Comparison of ENCODE assay signal across 9 cellular contexts in the genomic region with DNA sequence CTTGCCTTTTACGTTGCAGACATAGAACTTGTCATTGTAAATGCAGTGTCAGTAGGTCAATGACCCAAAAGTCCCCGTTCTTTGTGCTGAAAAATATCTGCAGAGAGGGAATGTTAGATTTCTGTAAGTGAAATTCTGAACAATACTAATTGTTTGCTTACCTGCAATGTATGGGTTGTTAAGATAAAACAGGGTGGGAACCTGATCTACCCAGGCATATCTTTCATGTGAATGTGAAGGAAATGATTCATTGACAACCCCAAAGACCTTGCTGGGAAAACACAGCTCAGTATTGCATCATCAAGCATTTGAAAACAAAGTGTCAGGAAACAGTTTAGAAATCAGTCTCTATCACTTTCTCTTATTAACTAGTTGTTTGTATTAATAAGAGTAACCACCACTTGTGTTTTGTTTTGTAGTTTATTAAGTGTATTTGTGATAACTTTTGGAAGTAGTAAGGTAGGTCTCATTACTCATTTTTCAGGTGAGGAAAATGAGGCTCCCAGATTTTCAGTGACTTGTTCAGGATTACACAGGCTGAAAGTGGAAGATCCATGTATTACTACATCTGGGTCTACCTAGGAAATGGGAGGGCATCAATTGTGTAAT. TPM values are rescaled to one million over a fixed set of nuclear protein-coding genes. Genes with fewer than 3 reads are reported as not detected.
A peak's percentile ranks its signal among the peaks of the same experiment; 100 is the strongest.
DNase-seq lines count a peak whose midpoint lies in the region; ATAC-seq, FAIRE-seq and TF ChIP-seq lines count a peak whose summit lies in the region.
"Had no signal": no experiment of that assay in that cellular context is flagged by ENCODE, and none has a peak within 500 bp of the region (broad histone marks: within the 10 kb centered on the region; RNA-seq: fewer than 3 reads in every experiment).

No MANE protein-coding gene starts in this region.

- H3K4me3 ChIP-seq in OCI-LY7 (ENCODE audit: low read depth, low read length, poor library complexity, severe bottlenecking) (no peak overlapping the region), H1 (ENCODE audit: extremely low read depth in 1 of 4, insufficient read depth in 2 of 4, low read depth in 3 of 4, low read length in 4 of 4) (no peak overlapping the region), dorsolateral prefrontal cortex (no peak overlapping the region)
- H3K4me3 ChIP-seq: cardiac muscle cell had no signal

- H3K36me3 ChIP-seq in OCI-LY7 (ENCODE audit: insufficient read depth, low read length) = no peaks in the 10 kb centered on the region
- peaks cover 0 to 12% (median 0%) of the 10 kb centered on the region in 4 experiments; a peak in 1 of 8 replicates for H3K36me3 ChIP-seq in H1 (ENCODE audit: control insufficient read depth in 2 of 4, insufficient read depth in 4 of 4, low read length in 3 of 4)
- H3K36me3 ChIP-seq: cardiac muscle cell had no signal

- DNase-seq in Right ventricle myocardium inferior (ENCODE audit: missing footprints) (no peak), cardiac septum (ENCODE audit: low spot score) (no peak), OCI-LY7 (ENCODE audit: low spot score) (no peak), H1 (ENCODE audit: low read depth in 1 of 2, low spot score in 2 of 2) (no peak), dorsolateral prefrontal cortex (no peak)
- peak in 2 of 10 donors; percentile 26 to 42 for DNase-seq in naive thymus-derived CD8-positive, alpha-beta T cell
- no peak for DNase-seq in stimulated activated CD4-positive, alpha-beta T cell treated with anti-CD3 and anti-CD28 coated beads, Interleukin-2, amount 100 ng/mL, for 48 hours

- H3K4me2 ChIP-seq in OCI-LY7 (ENCODE audit: low read length) (no peak overlapping the region), H1 (ENCODE audit: insufficient read depth in 1 of 2, low read depth in 2 of 2, low read length in 2 of 2) (no peak overlapping the region)

- no peak overlapping the region for H3K14ac ChIP-seq in H1 (ENCODE audit: insufficient read length)

- no peak for TF ChIP-seq RAD21 in H1 (IDR thresholded peaks at IDR 0.05 in 1 of 2, conservative IDR thresholded peaks at IDR 0.05 in 1 of 2; ENCODE audit: low read depth in 2 of 2, low read length in 2 of 2)

- no TSS peak for BruUV-seq in OCI-LY7 (replicated peaks; lab: Mats Ljungman, UMichigan)

- H3K56ac ChIP-seq in H1 (replicated peaks; ENCODE audit: insufficient read length, low read depth, low read length) = no peak overlapping the region

- FAIRE-seq in H1 (lab: Jason Lieb, UNC) = no peak

- H3K9me2 ChIP-seq in OCI-LY7 (ENCODE audit: insufficient read depth, low read length) = no peaks in the 10 kb centered on the region

- H3K9ac ChIP-seq in H1 (replicated peaks in 1 of 4; ENCODE audit: extremely low read depth in 1 of 4, low read depth in 3 of 4, low read length in 3 of 4) = no peak overlapping the region

- no peak overlapping the region for H2BK20ac ChIP-seq in H1 (ENCODE audit: low read length)

- no peaks in the 10 kb centered on the region for H3K27me3 ChIP-seq in H1 (replicated peaks in 1 of 4; ENCODE audit: control insufficient read depth in 3 of 4, extremely low read depth in 1 of 4, insufficient read depth in 3 of 4, low read length in 3 of 4)
- no peaks in the 10 kb centered on the region for H3K27me3 ChIP-seq in dorsolateral prefrontal cortex
- H3K27me3 ChIP-seq: cardiac muscle cell had no signal

- H3K36me3 Mint-ChIP-seq in naive thymus-derived CD8-positive, alpha-beta T cell = peaks cover 5 to 11% (median 8%) of the 10 kb centered on the region in 3 donors

- H3K4me1 Mint-ChIP-seq in naive thymus-derived CD8-positive, alpha-beta T cell = peaks cover 8 to 21% (median 9%) of the 10 kb centered on the region in 4 donors

- no peak overlapping the region for H2BK15ac ChIP-seq in H1 (ENCODE audit: low read length)

- TF ChIP-seq CTCF in OCI-LY7 (conservative IDR thresholded peaks at IDR 0.05; ENCODE audit: low read length) (no peak), H1 (IDR thresholded peaks at IDR 0.05; ENCODE audit: control extremely low read depth in 1 of 3, insufficient read depth in 1 of 3, low read depth in 1 of 3, low read length in 3 of 3) (no peak), dorsolateral prefrontal cortex (IDR thresholded peaks at IDR 0.05 in 54 of 56, conservative IDR thresholded peaks at IDR 0.05 in 2 of 56; ENCODE audit: low read depth in 1 of 56, partially characterized antibody in 56 of 56) (no peak)

- peak overlapping the region; percentile 49; the same call in 1 of the 2 replicates for H2BK5ac ChIP-seq in H1 (ENCODE audit: low read depth, low read length)

- H3K27ac Mint-ChIP-seq in naive thymus-derived CD8-positive, alpha-beta T cell = peak overlapping the region in 6 of 10 donors; percentile 60 to 92 (median 79)

- no peak overlapping the region; the same call in 1 of the 2 replicates for H3K18ac ChIP-seq in H1 (ENCODE audit: extremely low read depth, low read length)

- H2AK5ac ChIP-seq in H1 (ENCODE audit: low read depth, low read length) = no peak overlapping the region

- H3K79me2 ChIP-seq in OCI-LY7 (ENCODE audit: insufficient read depth, low read depth, low read length) (no peaks in the 10 kb centered on the region), H1 (ENCODE audit: control insufficient read depth in 1 of 2, insufficient read depth in 2 of 2, low read length in 2 of 2) (no peaks in the 10 kb centered on the region)

- no peak for TF ChIP-seq POLR2A in H1 (IDR thresholded peaks at IDR 0.05; ENCODE audit: control extremely low read depth in 1 of 2, low read depth in 2 of 2, low read length in 2 of 2)

- H3K4me3 Mint-ChIP-seq in naive thymus-derived CD8-positive, alpha-beta T cell = peak overlapping the region in 3 of 10 donors; percentile 31 to 73 (median 45)

- H4K20me1 ChIP-seq in OCI-LY7 (ENCODE audit: insufficient read depth, low read length) (no peaks in the 10 kb centered on the region), H1 (replicated peaks in 1 of 2; ENCODE audit: control insufficient read depth in 1 of 2, insufficient read depth in 2 of 2, low read length in 2 of 2) (no peaks in the 10 kb centered on the region)

- H3K4ac ChIP-seq in H1 (replicated peaks; ENCODE audit: insufficient read length, low read depth, low read length) = no peak overlapping the region

- peak overlapping the region; percentile 94 for H4K5ac ChIP-seq in H1 (ENCODE audit: insufficient read length, low read depth, low read length)

- TF ChIP-seq EP300 in H1 (IDR thresholded peaks at IDR 0.05; ENCODE audit: borderline replicate concordance in 1 of 2, low read depth in 2 of 2, low read length in 2 of 2) = no peak

- peak; percentile 50 for ATAC-seq in Right ventricle myocardium inferior
- peak; percentile 88 to 90 for ATAC-seq in naive thymus-derived CD8-positive, alpha-beta T cell
- ATAC-seq in HG02973 (IDR thresholded peaks at IDR 0.05; ENCODE audit: unreplicated experiment) = no peak

- no peaks in the 10 kb centered on the region for H3K9me3 ChIP-seq in OCI-LY7 (ENCODE audit: low read length)
- H3K9me3 ChIP-seq in H1 (ENCODE audit: insufficient read depth in 2 of 2, low read depth in 1 of 2, low read length in 1 of 2) = peaks cover 11 to 14% of the 10 kb centered on the region in 2 experiments; a peak in 3 of 4 replicates

- no peak overlapping the region; the same call in 1 of the 2 replicates for H2BK12ac ChIP-seq in H1 (ENCODE audit: low read depth, low read length)

- H3K27me3 Mint-ChIP-seq in naive thymus-derived CD8-positive, alpha-beta T cell = no peaks in the 10 kb centered on the region

- 68% methylated on average over 2 of the region's 2 CpGs; no CpG with 5 or more reads in 1 of the 2 experiments for whole genome bisulfite sequencing in H1 (ENCODE audit: extremely low coverage in 1 of 2, insufficient coverage in 1 of 2, insufficient read length in 1 of 2, insufficient replicate concordance in 2 of 2, low coverage in 1 of 2, low lambda C conversion rate in 2 of 2, missing lambda C conversion rate in 1 of 2), 2 experiments

- intact Hi-C loops in Right ventricle myocardium inferior (cut with DNase I) (loop anchor here (5.0 kb wide), 1 partner anchor 48 kb away; no protein-coding TSS in a partner anchor), cardiac septum (cut with DNase I) (loop anchor here (2.0 to 5.0 kb wide), 2 partner anchors 42 to 48 kb away; no protein-coding TSS in a partner anchor), OCI-LY7 (cut with micrococcal nuclease; ENCODE audit: unreplicated experiment) (no loop called here), dorsolateral prefrontal cortex (cut with DNase I) (no loop called here)

- POLR2A ChIA-PET in OCI-LY7 (lab: Charles Lee) = interaction anchor here (1.2 kb wide), 1 partner anchor 357 kb away, joined by 3 read pairs; no protein-coding TSS in a partner anchor
- POLR2A ChIA-PET in H1 (lab: Charles Lee; ENCODE audit: partially characterized antibody) = interaction anchor here (1.2 to 3.1 kb wide), 3 partner anchors 12 to 58 kb away, joined by 3 to 11 read pairs (median 6); a partner anchor contains a TSS
- POLR2A ChIA-PET in naive thymus-derived CD8-positive, alpha-beta T cell (lab: Charles Lee) = interaction anchor here (0.7 kb wide), 1 partner anchor 60 kb away, joined by 7 read pairs; no protein-coding TSS in a partner anchor

- no peak overlapping the region for H4K91ac ChIP-seq in H1 (replicated peaks; ENCODE audit: insufficient read length, low read length)

- CTCF ChIA-PET in OCI-LY7 (lab: Charles Lee; ENCODE audit: unreplicated experiment) = no interaction called here
- CTCF ChIA-PET in H1 (lab: Charles Lee; ENCODE audit: partially characterized antibody) = interaction anchor here (1.4 kb wide), 1 partner anchor 17 kb away, joined by 4 read pairs; no protein-coding TSS in a partner anchor

- H3K23me2 ChIP-seq in H1 (ENCODE audit: low read depth, low read length) = no peaks in the 10 kb centered on the region

- H2AFZ ChIP-seq in OCI-LY7 (ENCODE audit: low read length) = peak overlapping the region; percentile 44; the same call in 1 of the 2 replicates
- H2AFZ ChIP-seq in H1 (ENCODE audit: low read length) = peak overlapping the region; percentile 1; the same call in 1 of the 2 replicates

- H2BK120ac ChIP-seq in H1 (replicated peaks; ENCODE audit: low read depth, low read length) = peak overlapping the region; percentile 97

- no peaks in the 10 kb centered on the region for H3K79me1 ChIP-seq in H1 (ENCODE audit: low read depth, low read length)

- no peak overlapping the region for H3K23ac ChIP-seq in H1 (ENCODE audit: insufficient read length)

- H3K4me1 ChIP-seq in OCI-LY7 (ENCODE audit: insufficient read depth, low read length, poor library complexity, severe bottlenecking) (no peaks in the 10 kb centered on the region), H1 (replicated peaks in 1 of 4; ENCODE audit: control insufficient read depth in 3 of 4, insufficient read depth in 4 of 4, low read length in 3 of 4) (peaks cover 0 to 4% (median 0%) of the 10 kb centered on the region in 4 experiments; a peak in 1 of 7 replicates)

- H3K27ac ChIP-seq in OCI-LY7 (ENCODE audit: low read depth, low read length, poor library complexity, severe bottlenecking) (no peak overlapping the region), H1 (ENCODE audit: low read depth, low read length) (no peak overlapping the region), dorsolateral prefrontal cortex (peak overlapping the region in 3 of 59 donors; percentile 18 to 38 (median 28))
- H3K27ac ChIP-seq: cardiac muscle cell had no signal

- H3K9me3 Mint-ChIP-seq in naive thymus-derived CD8-positive, alpha-beta T cell = peaks cover 0 to 19% (median 6%) of the 10 kb centered on the region in 9 donors

- H4K8ac ChIP-seq in H1 (ENCODE audit: extremely low read depth, insufficient read depth, low read length) = no peak overlapping the region

RNA-seq across cellular contexts. Expression of a gene that starts 57.9 kb away (rescaled TPM):
- total RNA-seq in Right ventricle myocardium inferior = 161 TPM
- total RNA-seq in cardiac septum = 140 TPM
- 66.2 and 70.5 TPM in 2 replicates for total RNA-seq in OCI-LY7 (2014; rRNA removed; shearing (Covaris generic))
- total RNA-seq in OCI-LY7 (2022) = 93.5 and 107 TPM in 2 replicates
- 620 and 684 TPM in 2 replicates for total RNA-seq in H1 (2021; fragmentation: NEBNext Ultra II Directional; extraction: Animal tissue kit (Norgen Biotek cat#: 25700))
- polyA plus RNA-seq in H1 (2011; rRNA removed) = 163 and 245 TPM in 2 replicates
- 172 TPM for polyA plus RNA-seq in H1 (2011; cell fraction: cytosol; rRNA removed)
- 187 TPM for polyA plus RNA-seq in H1 (2011; cell fraction: nucleus; rRNA removed)
- polyA plus RNA-seq in H1 (2012, experiment 1 of 2) = 133 to 299 TPM (median 236 TPM) in 4 replicates
- polyA plus RNA-seq in H1 (2012, experiment 2 of 2) = 17.4 TPM
- polyA plus RNA-seq in H1 (2013, experiment 1 of 2) = 830 TPM
- 877 TPM for polyA plus RNA-seq in H1 (2013, experiment 2 of 2)
- 313 and 345 TPM in 2 replicates for polyA minus RNA-seq in H1 (2011; rRNA and poly(A)+ RNA removed)
- 195 TPM for polyA minus RNA-seq in H1 (2011; cell fraction: cytosol; rRNA and poly(A)+ RNA removed)
- polyA minus RNA-seq in H1 (2011; cell fraction: nucleus; rRNA and poly(A)+ RNA removed) = 474 TPM
- total RNA-seq in naive thymus-derived CD8-positive, alpha-beta T cell = 100 to 1,000 TPM; 351 to 368 TPM
- 10 to 100 TPM; 52.0 to 96.1 (median 57.4) TPM for polyA plus RNA-seq in naive thymus-derived CD8-positive, alpha-beta T cell
- 100 to 1,000 TPM in 118 of 120 experiments, 10 to 100 TPM in 2; 80.8 to 431 (median 175) TPM for total RNA-seq in dorsolateral prefrontal cortex

Comparison
In these comparisons a context has a peak if more than half of its experiments do, and no peak if none do; other contexts are left out.
1. intact Hi-C loops: an anchor here in Right ventricle myocardium inferior (5.0 kb wide) and cardiac septum (2.0 to 5.0 kb wide); none called in OCI-LY7 and dorsolateral prefrontal cortex.